Comparison of ENCODE assay signal across 15 cellular contexts in the genomic region with DNA sequence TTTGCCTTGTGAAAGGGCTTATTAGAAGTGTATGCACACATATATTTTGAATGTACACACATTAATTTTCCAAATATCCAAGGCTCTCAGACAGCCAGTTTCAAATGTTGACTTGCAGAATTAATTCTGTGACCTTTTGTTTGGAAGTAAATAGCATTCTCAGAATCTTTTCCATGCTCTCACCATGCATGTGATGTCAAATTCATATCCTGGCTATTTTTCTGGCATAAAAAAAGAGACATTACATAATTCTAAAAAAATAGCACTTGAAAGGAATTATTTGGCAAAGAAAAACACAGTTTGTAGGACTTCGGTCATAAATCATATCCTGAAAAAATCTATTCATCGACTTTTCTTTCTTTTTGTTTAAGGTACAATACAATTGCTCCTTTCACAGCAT.
DNase-seq lines count a peak whose midpoint lies in the region; ATAC-seq and TF ChIP-seq lines count a peak whose summit lies in the region.
"Had no signal": no experiment of that assay in that cellular context is flagged by ENCODE, and none has a peak within 500 bp of the region (broad histone marks: within the 10 kb centered on the region; RNA-seq: fewer than 3 reads in every experiment).

No MANE protein-coding gene starts in this region.

- TF ChIP-seq CTCF in body of pancreas (IDR thresholded peaks at IDR 0.05) (no peak), spleen (IDR thresholded peaks at IDR 0.05 in 8 of 11, conservative IDR thresholded peaks at IDR 0.05 in 3 of 11) (no peak)

- no peak overlapping the region for H2BK15ac ChIP-seq in mesenchymal stem cell (ENCODE audit: low read depth, poor library complexity, severe bottlenecking)

- H3K27ac ChIP-seq in body of pancreas = no peak overlapping the region
- no peak overlapping the region for H3K27ac ChIP-seq in mesenchymal stem cell (ENCODE audit: low read length, poor library complexity, severe bottlenecking)
- peak overlapping the region in 5 of 8 donors; percentile 19 to 37 (median 35) for H3K27ac ChIP-seq in spleen
- H3K27ac ChIP-seq: HL-60, SJCRH30 had no signal

- no peak overlapping the region for H2AK5ac ChIP-seq in mesenchymal stem cell (ENCODE audit: low read length, severe bottlenecking)

- in situ Hi-C loops in SK-MEL-5 (cut with HindIII; ENCODE audit: low pct_unique_long_range_greater_than_20kb, low sequenced_read_pairs) = no loop called here

- no peak overlapping the region for H3K9ac ChIP-seq in mesenchymal stem cell (ENCODE audit: low read length)

- no peak overlapping the region for H2AFZ ChIP-seq in mesenchymal stem cell (ENCODE audit: low read depth, low read length)

- no peak overlapping the region for H3K18ac ChIP-seq in mesenchymal stem cell (ENCODE audit: low read depth in 1 of 2, low read length in 2 of 2)

- no peak overlapping the region for H3K23ac ChIP-seq in mesenchymal stem cell (ENCODE audit: low read length in 2 of 2)

- no peak overlapping the region for H4K91ac ChIP-seq in mesenchymal stem cell (ENCODE audit: low read length)

- H3K4me3 ChIP-seq in body of pancreas (no peak overlapping the region), mesenchymal stem cell (ENCODE audit: insufficient read depth in 1 of 2, low read depth in 1 of 2, low read length in 2 of 2) (no peak overlapping the region), spleen (no peak overlapping the region)
- H3K4me3 ChIP-seq: SJCRH30 had no signal

- DNase-seq in SK-MEL-5 (ENCODE audit: low read depth, low spot score) (peak; percentile 66), body of pancreas (no peak), mesenchymal stem cell (peak; percentile 25), spleen (no peak), left colon (no peak), NCI-H1694 treated with DMSO at 0.1 percent for 48 hours (lab: John Stamatoyannopoulos, UW) (no peak)
- DNase-seq: Calu3; CD4-positive, alpha-beta memory T cell; HCEC 1CT; NCI-H2171; NCI-H774; RPMI8226; SJCRH30 had no signal

- H3K9me3 ChIP-seq in body of pancreas (no peaks in the 10 kb centered on the region), mesenchymal stem cell (ENCODE audit: control insufficient read depth, low read length) (no peaks in the 10 kb centered on the region), spleen (no peaks in the 10 kb centered on the region)
- H3K9me3 ChIP-seq: SJCRH30 had no signal

- H3K79me1 ChIP-seq in mesenchymal stem cell (replicated peaks; ENCODE audit: low read length, poor library complexity, severe bottlenecking) = no peaks in the 10 kb centered on the region

- no peak overlapping the region for H2BK12ac ChIP-seq in mesenchymal stem cell (ENCODE audit: low read length in 2 of 2)

- no peak overlapping the region for H3K14ac ChIP-seq in mesenchymal stem cell (ENCODE audit: low read length in 2 of 2)

- no peak overlapping the region for H2BK120ac ChIP-seq in mesenchymal stem cell (ENCODE audit: low read depth, low read length)

- H3K36me3 ChIP-seq in body of pancreas (replicated peaks in 1 of 2; ENCODE audit: insufficient read depth in 1 of 2, low read depth in 2 of 2) (no peaks in the 10 kb centered on the region), mesenchymal stem cell (ENCODE audit: control insufficient read depth in 1 of 2, insufficient read depth in 2 of 2, low read depth in 1 of 2, low read length in 2 of 2) (no peaks in the 10 kb centered on the region), spleen (no peaks in the 10 kb centered on the region)
- H3K36me3 ChIP-seq: SJCRH30 had no signal

- WGBS in body of pancreas, 2 donors = 0 to 4% methylated on average over 2 of the region's 2 CpGs
- no CpG with 5 or more reads among the region's 2 CpGs for WGBS in mesenchymal stem cell
- 14 to 57% (median 21%) methylated on average over 2 of the region's 2 CpGs for WGBS in spleen, 5 donors

- no peak for TF ChIP-seq POLR2A in body of pancreas (IDR thresholded peaks at IDR 0.05)
- no peak for TF ChIP-seq POLR2A in spleen (IDR thresholded peaks at IDR 0.05)

- intact Hi-C loops in body of pancreas (cut with DNase I) (no loop called here), spleen (cut with DNase I; ENCODE audit: low total_unique reads) (no loop called here), left colon (cut with DNase I, micrococcal nuclease) (loop anchor here in 1 of 2 donors (10.0 kb wide), 1 partner anchor 353 kb away; no protein-coding TSS in a partner anchor)

- H3K27me3 ChIP-seq in body of pancreas (no peaks in the 10 kb centered on the region), mesenchymal stem cell (ENCODE audit: control insufficient read depth in 1 of 2, insufficient read depth in 1 of 2, low read length in 2 of 2) (no peaks in the 10 kb centered on the region), spleen (replicated peaks in 1 of 7) (peaks cover 0 to 4% (median 0%) of the 10 kb centered on the region in 7 donors)
- H3K27me3 ChIP-seq: SJCRH30 had no signal

- H3K4ac ChIP-seq in mesenchymal stem cell (ENCODE audit: low read depth in 1 of 2, low read length in 2 of 2) = no peak overlapping the region

- no peak overlapping the region for H4K8ac ChIP-seq in mesenchymal stem cell (ENCODE audit: low read length)

- H2BK5ac ChIP-seq in mesenchymal stem cell (ENCODE audit: low read depth, low read length, poor library complexity, severe bottlenecking) = no peak overlapping the region

- H3K4me1 ChIP-seq in body of pancreas (no peaks in the 10 kb centered on the region), mesenchymal stem cell (ENCODE audit: control insufficient read depth, insufficient read depth, low read depth, low read length) (no peaks in the 10 kb centered on the region), spleen (no peaks in the 10 kb centered on the region)
- H3K4me1 ChIP-seq: SJCRH30 had no signal

- ATAC-seq in body of pancreas (peak; percentile 27), HG02840 (IDR thresholded peaks at IDR 0.05; ENCODE audit: low FRiP score, unreplicated experiment) (no peak), left colon (no peak)

- no peak overlapping the region for H3K4me2 ChIP-seq in mesenchymal stem cell (ENCODE audit: low read length, poor library complexity, severe bottlenecking)

Comparison
In these comparisons a context has a peak if more than half of its experiments do, and no peak if none do; other contexts are left out.
1. DNase-seq: peak in SK-MEL-5 (single experiment) and mesenchymal stem cell (single experiment); none in body of pancreas (0 of 4), spleen (single experiment), left colon (0 of 2) and NCI-H1694 treated with DMSO at 0.1 percent for 48 hours (single experiment).
2. H3K27ac ChIP-seq: peak in spleen (5 of 8); none in body of pancreas (0 of 4) and mesenchymal stem cell (single experiment).